32 cellular contexts compared by ENCODE assay signal in the genomic region with DNA sequence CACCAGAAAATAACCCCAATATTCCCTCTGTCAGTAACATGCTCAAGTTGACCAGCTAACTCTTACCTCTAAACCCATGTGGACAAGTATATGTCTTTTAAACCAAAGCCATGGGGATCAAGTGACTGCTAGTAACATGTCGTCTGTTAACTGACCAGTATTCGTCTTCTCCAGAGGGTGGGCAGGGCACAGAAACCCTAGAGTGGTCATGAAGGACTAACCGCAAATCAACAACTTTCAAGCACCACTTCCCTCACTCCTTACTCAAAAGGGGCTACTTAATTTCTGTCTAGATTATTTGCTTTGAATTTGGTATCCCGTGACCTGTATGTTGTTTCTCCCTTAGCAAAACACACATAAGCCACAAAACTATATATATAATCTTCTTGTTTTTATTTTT.
"Had no signal": no experiment of that assay in that cellular context is flagged by ENCODE, and none has a peak within 500 bp of the region (broad histone marks: within the 10 kb centered on the region; RNA-seq: fewer than 3 reads in every experiment).

No MANE protein-coding gene starts in this region.

- DNase-seq: activated B cell treated with CpG ODN at 0.5 μM for 24 hours; activated CD4-positive, alpha-beta memory T cell treated with anti-CD3 and anti-CD28 coated beads for 36 hours; activated CD4-positive, alpha-beta T cell treated with anti-CD3 and anti-CD28 coated beads for 48 hours; activated CD8-positive, alpha-beta memory T cell treated with anti-CD3 and anti-CD28 coated beads, Interleukin-2, amount 10 ng/mL, durations not matched to agents 7 days and 5 days; activated CD8-positive, alpha-beta memory T cell treated with anti-CD3 and anti-CD28 coated beads, Interleukin-2, amount 50 U/mL, for 4 hours; activated CD8-positive, alpha-beta T cell treated with anti-CD3 and anti-CD28 coated beads, Interleukin-2, amount 10 ng/mL, durations not matched to agents 7 days and 5 days; activated effector memory CD4-positive, alpha-beta T cell treated with anti-CD3 and anti-CD28 coated beads, Interleukin-2, amount 50 U/mL, for 16 hours; activated naive CD4-positive, alpha-beta T cell treated with anti-CD3 and anti-CD28 coated beads for 36 hours; activated naive CD8-positive, alpha-beta T cell treated with anti-CD3 and anti-CD28 coated beads for 36 hours; activated naive CD8-positive, alpha-beta T cell treated with anti-CD3 and anti-CD28 coated beads, Interleukin-2, amount 50 U/mL, for 24 hours; activated T-cell treated with anti-CD3 and anti-CD28 coated beads, Interleukin-2, amount 50 U/mL, for 1 hour; activated T-cell treated with anti-CD3 and anti-CD28 coated beads, Interleukin-2, amount 50 U/mL, for 48 hours; adrenal gland; amygdala; aorta; body of pancreas; caudate nucleus; cerebellar nuclear complex; colonic mucosa; dorsolateral prefrontal cortex; effector memory CD4-positive, alpha-beta T cell; endodermal cell; foreskin keratinocyte; gastrocnemius medialis; glutamatergic neuron; heart left ventricle; T-helper 1 cell; T-helper 17 cell; T1000; WERI-Rb-1 had no signal

- H3K4me1 ChIP-seq: adrenal gland, body of pancreas, colonic mucosa, foreskin keratinocyte, gastrocnemius medialis had no signal

- H3K36me3 ChIP-seq: adrenal gland, colonic mucosa, WERI-Rb-1 had no signal

- H3K27ac ChIP-seq: adrenal gland, body of pancreas, colonic mucosa, dorsolateral prefrontal cortex, esophagus muscularis mucosa, foreskin keratinocyte, gastrocnemius medialis, heart left ventricle, WERI-Rb-1 had no signal

- H3K27me3 ChIP-seq: adrenal gland, body of pancreas, colonic mucosa, dorsolateral prefrontal cortex, esophagus muscularis mucosa, foreskin keratinocyte, gastrocnemius medialis, heart left ventricle had no signal

- H3K4me3 ChIP-seq: adrenal gland, body of pancreas, colonic mucosa, dorsolateral prefrontal cortex, esophagus muscularis mucosa, gastrocnemius medialis, heart left ventricle had no signal

- ATAC-seq: activated CD4-positive, CD25-positive, alpha-beta regulatory T cell treated with anti-CD3 and anti-CD28 coated beads, Interleukin-2, amount 50 U/mL, for 24 hours; activated CD8-positive, alpha-beta memory T cell treated with anti-CD3 and anti-CD28 coated beads, Interleukin-2, amount 10 ng/mL, durations not matched to agents 7 days and 5 days; activated CD8-positive, alpha-beta T cell treated with anti-CD3 and anti-CD28 coated beads, Interleukin-2, amount 10 ng/mL, durations not matched to agents 7 days and 5 days; activated naive CD8-positive, alpha-beta T cell treated with anti-CD3 and anti-CD28 coated beads, Interleukin-2, amount 50 U/mL, for 24 hours; body of pancreas; foreskin keratinocyte; gastrocnemius medialis; heart left ventricle; T-helper 17 cell had no signal

- H3K9me3 ChIP-seq: adrenal gland, body of pancreas, colonic mucosa, esophagus muscularis mucosa, gastrocnemius medialis, heart left ventricle had no signal
